26 cellular contexts compared by ENCODE assay signal in the genomic region with DNA sequence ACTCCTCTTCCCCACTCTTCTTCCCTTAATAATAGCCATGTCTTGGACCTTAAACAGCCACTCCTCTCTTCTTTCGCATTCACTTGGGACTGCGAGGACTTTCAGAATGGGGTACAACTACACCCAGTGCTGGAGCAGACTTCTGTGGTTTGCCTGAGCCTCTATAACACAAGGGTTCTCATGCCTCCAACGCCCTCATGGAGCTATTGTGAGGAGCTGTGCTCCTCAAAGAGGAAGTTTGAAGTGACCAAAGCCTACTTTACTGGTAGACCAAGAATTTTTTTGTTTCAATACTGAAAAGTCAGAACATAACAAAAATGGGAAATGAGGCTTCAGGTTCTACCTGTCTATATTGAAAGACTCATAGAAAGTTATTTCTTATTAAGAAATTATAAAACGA.
"Had no signal": no experiment of that assay in that cellular context is flagged by ENCODE, and none has a peak within 500 bp of the region (broad histone marks: within the 10 kb centered on the region; RNA-seq: fewer than 3 reads in every experiment).

No MANE protein-coding gene starts in this region.

- ATAC-seq: activated CD4-positive, alpha-beta T cell treated with anti-CD3 and anti-CD28 coated beads for 36 hours; activated CD8-positive, alpha-beta T cell treated with anti-CD3 and anti-CD28 coated beads for 36 hours; activated T-cell treated with anti-CD3 and anti-CD28 coated beads, Interleukin-2, amount 50 U/mL, for 72 hours; K562; T-helper 17 cell had no signal

- H3K9me3 ChIP-seq: Peyer's patch, SJCRH30, SK-N-SH had no signal

- H3K4me3 ChIP-seq: cardiac muscle cell, K562, Peyer's patch, SJCRH30 had no signal

- H3K27ac ChIP-seq: brain microvascular endothelial cell, cardiac muscle cell, Peyer's patch, RWPE1, SJCRH30, WERI-Rb-1 had no signal

- DNase-seq: activated CD4-positive, alpha-beta T cell treated with anti-CD3 and anti-CD28 coated beads for 36 hours; activated CD4-positive, alpha-beta T cell treated with anti-CD3 and anti-CD28 coated beads, Interleukin-2, amount 50 U/mL, for 1 hour; activated CD8-positive, alpha-beta memory T cell treated with anti-CD3 and anti-CD28 coated beads, Interleukin-2, amount 50 U/mL, for 4 hours; activated CD8-positive, alpha-beta T cell treated with anti-CD3 and anti-CD28 coated beads for 36 hours; activated gamma-delta T cell treated with Interleukin-2 at 50 U/mL for 16 hours; activated naive CD4-positive, alpha-beta T cell treated with anti-CD3 and anti-CD28 coated beads, Interleukin-2, amount 10 ng/mL, durations not matched to agents 7 days and 5 days; activated naive CD8-positive, alpha-beta T cell treated with anti-CD3 and anti-CD28 coated beads for 36 hours; activated T-cell treated with anti-CD3 and anti-CD28 coated beads, Interleukin-2, amount 50 U/mL, for 72 hours; brain microvascular endothelial cell; NCI-H1048; NCI-H1417; NCI-H2029; NCI-H345; NCI-H510A; NCI-H526 treated with DMSO at 0.1 percent for 48 hours; NK-92 treated with Interleukin-12 subunit alpha and Interleukin-12 subunit beta, amount 100 ng/mL, for 24 hours; Peyer's patch; Right ventricle myocardium superior; SJCRH30; SK-N-SH; T-helper 17 cell; T-helper 9 cell; WERI-Rb-1 had no signal

- H3K36me3 ChIP-seq: brain microvascular endothelial cell, cardiac muscle cell, Peyer's patch, SJCRH30, WERI-Rb-1 had no signal

- H3K27me3 ChIP-seq: brain microvascular endothelial cell, cardiac muscle cell, Peyer's patch, SJCRH30 had no signal
